In the genomic region with DNA sequence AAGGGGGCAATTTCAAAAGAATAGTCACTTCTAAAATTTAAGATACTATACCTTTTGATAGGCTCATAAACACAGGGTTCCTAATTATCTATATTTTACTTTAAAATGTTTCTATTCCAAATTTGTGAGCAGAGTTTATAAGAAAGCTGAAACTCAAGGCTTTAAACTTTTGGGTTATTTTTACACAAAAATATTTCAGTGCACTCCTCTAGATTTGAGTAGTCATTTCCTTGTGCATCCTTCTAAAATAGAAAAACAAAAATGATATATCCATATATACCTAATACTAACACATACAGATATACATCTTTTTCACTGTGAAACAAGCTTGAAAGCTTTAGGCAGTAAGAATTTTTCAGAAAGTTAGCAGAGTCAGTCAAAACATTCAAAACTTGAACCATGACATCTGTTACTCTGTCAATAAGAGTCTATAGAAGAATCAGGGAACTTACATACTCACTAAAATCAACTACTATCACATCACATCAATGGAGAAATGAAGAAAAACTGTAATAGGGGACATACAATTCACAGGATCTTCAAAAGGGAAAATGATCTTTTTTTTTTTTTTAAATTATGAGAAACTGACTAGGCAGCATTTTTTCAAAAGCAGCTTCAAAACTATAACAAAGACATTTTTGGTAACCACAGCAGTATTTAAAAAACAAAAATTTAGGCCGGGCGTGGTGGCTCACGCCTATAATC, we compare ENCODE assay signal across 8 cellular contexts. TPM values are rescaled to one million over a fixed set of nuclear protein-coding genes. Genes with fewer than 3 reads are reported as not detected.
A peak's percentile ranks its signal among the peaks of the same experiment; 100 is the strongest.
DNase-seq lines count a peak whose midpoint lies in the region; ATAC-seq and TF ChIP-seq lines count a peak whose summit lies in the region.
"Had no signal": no experiment of that assay in that cellular context is flagged by ENCODE, and none has a peak within 500 bp of the region (broad histone marks: within the 10 kb centered on the region; RNA-seq: fewer than 3 reads in every experiment).

No MANE protein-coding gene starts in this region.

- CTCF ChIA-PET in CD8-positive, alpha-beta T cell (lab: Charles Lee), result interaction anchor here (1.7 to 1.8 kb wide), 2 partner anchors 14 to 151 kb away, joined by 4 to 7 read pairs; no protein-coding TSS in a partner anchor

- no peaks in the 10 kb centered on the region for H3K27me3 Mint-ChIP-seq in CD8-positive, alpha-beta T cell (ENCODE audit: low read depth)
- H3K27me3 Mint-ChIP-seq in activated naive CD8-positive, alpha-beta T cell treated with anti-CD3 and anti-CD28 coated beads, Interleukin-2, amount 10 ng/mL, durations not matched to agents 7 days and 5 days, result no peaks in the 10 kb centered on the region
- H3K27me3 Mint-ChIP-seq in osteocyte (ENCODE audit: unreplicated experiment), result no peaks in the 10 kb centered on the region

- no peaks in the 10 kb centered on the region for H3K9me3 Mint-ChIP-seq in CD8-positive, alpha-beta T cell
- H3K9me3 Mint-ChIP-seq in activated naive CD8-positive, alpha-beta T cell treated with anti-CD3 and anti-CD28 coated beads, Interleukin-2, amount 10 ng/mL, durations not matched to agents 7 days and 5 days, result no peaks in the 10 kb centered on the region
- H3K9me3 Mint-ChIP-seq in osteocyte (ENCODE audit: unreplicated experiment), result no peaks in the 10 kb centered on the region

- POLR2A ChIA-PET in CD8-positive, alpha-beta T cell (lab: Charles Lee), result interaction anchor here (0.5 to 0.8 kb wide), 2 partner anchors 181 to 238 kb away, joined by 3 to 6 read pairs; no protein-coding TSS in a partner anchor
- POLR2A ChIA-PET in activated naive CD8-positive, alpha-beta T cell treated with anti-CD3 and anti-CD28 coated beads, Interleukin-2, amount 10 ng/mL, durations not matched to agents 7 days and 5 days (lab: Charles Lee), result no interaction called here

- H3K4me3 Mint-ChIP-seq in CD8-positive, alpha-beta T cell, result peak overlapping the region; percentile 42
- peak overlapping the region; percentile 65 for H3K4me3 Mint-ChIP-seq in activated naive CD8-positive, alpha-beta T cell treated with anti-CD3 and anti-CD28 coated beads, Interleukin-2, amount 10 ng/mL, durations not matched to agents 7 days and 5 days
- no peak overlapping the region for H3K4me3 Mint-ChIP-seq in osteocyte (ENCODE audit: unreplicated experiment)

- DNase-seq in CD8-positive, alpha-beta T cell, result no peak
- DNase-seq in activated naive CD8-positive, alpha-beta T cell treated with anti-CD3 and anti-CD28 coated beads, Interleukin-2, amount 10 ng/mL, durations not matched to agents 7 days and 5 days, result no peak
- DNase-seq in NCI-H2227 treated with DMSO at 0.1 percent for 48 hours (lab: John Stamatoyannopoulos, UW) (no peak), osteocyte (ENCODE audit: extremely low spot score, unreplicated experiment) (no peak), NCI-H1417 treated with DMSO at 0.1 percent for 48 hours (lab: John Stamatoyannopoulos, UW) (no peak)
- DNase-seq: DMS153 had no signal

- H3K27me3 ChIP-seq in CD8-positive, alpha-beta T cell (ENCODE audit: insufficient read depth, low read length), result no peaks in the 10 kb centered on the region
- H3K27me3 ChIP-seq in neutrophil, result no peaks in the 10 kb centered on the region

- no peak for TF ChIP-seq CTCF in CD8-positive, alpha-beta T cell (IDR thresholded peaks at IDR 0.05)
- TF ChIP-seq CTCF in neutrophil (IDR thresholded peaks at IDR 0.05), result no peak
- no peak for TF ChIP-seq CTCF in osteocyte (IDR thresholded peaks at IDR 0.05)

- peak overlapping the region; percentile 29 for H3K27ac ChIP-seq in CD8-positive, alpha-beta T cell (ENCODE audit: low read depth, low read length)
- peak overlapping the region; percentile 11 for H3K27ac ChIP-seq in neutrophil

- H3K27ac Mint-ChIP-seq in CD8-positive, alpha-beta T cell, result peak overlapping the region; percentile 69
- peak overlapping the region; percentile 72 for H3K27ac Mint-ChIP-seq in activated naive CD8-positive, alpha-beta T cell treated with anti-CD3 and anti-CD28 coated beads, Interleukin-2, amount 10 ng/mL, durations not matched to agents 7 days and 5 days
- no peak overlapping the region for H3K27ac Mint-ChIP-seq in osteocyte (ENCODE audit: unreplicated experiment)

- peaks cover 57% of the 10 kb centered on the region for H3K4me1 Mint-ChIP-seq in CD8-positive, alpha-beta T cell (ENCODE audit: low read depth)
- peaks cover 41% of the 10 kb centered on the region for H3K4me1 Mint-ChIP-seq in activated naive CD8-positive, alpha-beta T cell treated with anti-CD3 and anti-CD28 coated beads, Interleukin-2, amount 10 ng/mL, durations not matched to agents 7 days and 5 days
- peaks cover 49% of the 10 kb centered on the region for H3K4me1 Mint-ChIP-seq in osteocyte (ENCODE audit: unreplicated experiment)

- intact Hi-C loops in CD8-positive, alpha-beta T cell (cut with DNase I, micrococcal nuclease), result loop anchor here (5.0 to 10.0 kb wide), 6 partner anchors 121 to 1309 kb away; partner anchors contain the start of genes ATG13 (in 2 of the 2), HARBI1 (in 2 of the 2), CRY2 (in 1 of the 2) and PSMC3 (in 1 of the 2)

- H3K4me3 ChIP-seq in CD8-positive, alpha-beta T cell (ENCODE audit: low read depth, low read length), result no peak overlapping the region
- H3K4me3 ChIP-seq in neutrophil (ENCODE audit: low read depth in 1 of 2, low read length in 1 of 2), result peak overlapping the region in 1 of 2 experiments; percentile 1

- no peaks in the 10 kb centered on the region for H3K36me3 ChIP-seq in CD8-positive, alpha-beta T cell (ENCODE audit: insufficient read depth, low read length)
- H3K36me3 ChIP-seq in neutrophil, result no peaks in the 10 kb centered on the region

- no peaks in the 10 kb centered on the region for H3K9me3 ChIP-seq in CD8-positive, alpha-beta T cell (ENCODE audit: low read length)
- no peaks in the 10 kb centered on the region for H3K9me3 ChIP-seq in neutrophil

- peaks cover 54% of the 10 kb centered on the region for H3K4me1 ChIP-seq in CD8-positive, alpha-beta T cell (ENCODE audit: insufficient read depth, low read length)
- peaks cover 55 to 67% of the 10 kb centered on the region in 2 experiments for H3K4me1 ChIP-seq in neutrophil (ENCODE audit: control insufficient read depth in 1 of 2, insufficient read depth in 1 of 2, low read depth in 1 of 2, low read length in 1 of 2)

- ATAC-seq in CD8-positive, alpha-beta T cell, result no peak
- ATAC-seq in HG02885 (IDR thresholded peaks at IDR 0.05; ENCODE audit: poor library complexity, unreplicated experiment), result peak; percentile 33
- ATAC-seq in activated naive CD8-positive, alpha-beta T cell treated with anti-CD3 and anti-CD28 coated beads, Interleukin-2, amount 10 ng/mL, durations not matched to agents 7 days and 5 days (ENCODE audit: low read depth), result no peak

- H3K36me3 Mint-ChIP-seq in CD8-positive, alpha-beta T cell, result peaks cover 10% of the 10 kb centered on the region
- peaks cover 9% of the 10 kb centered on the region for H3K36me3 Mint-ChIP-seq in activated naive CD8-positive, alpha-beta T cell treated with anti-CD3 and anti-CD28 coated beads, Interleukin-2, amount 10 ng/mL, durations not matched to agents 7 days and 5 days
- peaks cover 2% of the 10 kb centered on the region for H3K36me3 Mint-ChIP-seq in osteocyte (ENCODE audit: unreplicated experiment)

RNA-seq across cellular contexts. Expression of gene PHF21A, which starts 5.1 kb away (rescaled TPM):
- 10 to 100 TPM; 55.7 to 60.2 TPM for total RNA-seq in CD8-positive, alpha-beta T cell
- total RNA-seq in activated naive CD8-positive, alpha-beta T cell treated with anti-CD3 and anti-CD28 coated beads, Interleukin-2, amount 10 ng/mL, durations not matched to agents 7 days and 5 days, result 10 to 100 TPM; 45.4 to 49.0 TPM
- total RNA-seq in osteocyte, result 40.8 and 52.2 TPM in 2 replicates
